ENCODE assay signal across 17 cellular contexts in genomic region chr16:55294947-55295346, GRCh38. TPM values are rescaled to one million over a fixed set of nuclear protein-coding genes. Genes with fewer than 3 reads are reported as not detected.
DNase-seq lines count a peak whose midpoint lies in the region; ATAC-seq and TF ChIP-seq lines count a peak whose summit lies in the region.
"Had no signal": no experiment of that assay in that cellular context is flagged by ENCODE, and none has a peak within 500 bp of the region (broad histone marks: within the 10 kb centered on the region; RNA-seq: fewer than 3 reads in every experiment).

No MANE protein-coding gene starts in this region.

- TF ChIP-seq CTCF in foreskin fibroblast (IDR thresholded peaks at IDR 0.05; ENCODE audit: low read depth, low read length) = no peak

- no peak overlapping the region for H3K4me3 ChIP-seq in foreskin fibroblast (ENCODE audit: low read depth in 1 of 2, low read length in 2 of 2)
- H3K4me3 ChIP-seq: colonic mucosa, esophagus squamous epithelium, K562, thoracic aorta had no signal

- DNase-seq in GM04504 (ENCODE audit: low read depth) (peak; percentile 7), M059J (ENCODE audit: low read depth) (peak; percentile 24), foreskin fibroblast (peak; percentile 4), renal cortical epithelial cell (ENCODE audit: low read depth) (peak; percentile 50), KG1 (lab: John Stamatoyannopoulos, UW) (no peak), epidermal melanocyte (ENCODE audit: insufficient read length, low spot score) (no peak)
- DNase-seq: activated CD4-positive, alpha-beta memory T cell treated with anti-CD3 and anti-CD28 coated beads for 36 hours; amygdala; colonic mucosa; esophagus squamous epithelium; midbrain; NCI-H1417 had no signal

- no peak for ATAC-seq in GM21447 (IDR thresholded peaks at IDR 0.05; ENCODE audit: unreplicated experiment)
- no peak for ATAC-seq in HG02623 (IDR thresholded peaks at IDR 0.05; ENCODE audit: unreplicated experiment)
- ATAC-seq: K562 had no signal

RNA-seq across cellular contexts. Expression of gene IRX6, which starts 29.1 kb away (rescaled TPM):
- not detected in 2 replicates for total RNA-seq in M059J (2014; rRNA removed; shearing (Covaris generic))
- total RNA-seq in renal cortical epithelial cell = 0.10 TPM in 1 of 2 replicates, not detected in the other
- total RNA-seq: activated CD4-positive, alpha-beta memory T cell treated with anti-CD3 and anti-CD28 coated beads for 36 hours; activated T-helper 1 cell treated with anti-CD3 and anti-CD28 coated beads, Interleukin-12 subunit alpha, Interleukin-12 subunit beta, Interleukin-2, Interleukin-4 antibody, amounts not matched to agents 30 ng/mL and 10 ng/mL and 1 ng/mL, durations not matched to agents 14 hours and 24 hours and 36 hours; colonic mucosa; thoracic aorta had no signal

Comparison
In these comparisons a context has a peak if more than half of its experiments do, and no peak if none do; other contexts are left out.
1. DNase-seq: peak in GM04504 (single experiment), M059J (single experiment), foreskin fibroblast (2 of 2) and renal cortical epithelial cell (single experiment); none in KG1 (single experiment) and epidermal melanocyte (single experiment).